ENCODE assay signal across 1 cellular context in the genomic region with DNA sequence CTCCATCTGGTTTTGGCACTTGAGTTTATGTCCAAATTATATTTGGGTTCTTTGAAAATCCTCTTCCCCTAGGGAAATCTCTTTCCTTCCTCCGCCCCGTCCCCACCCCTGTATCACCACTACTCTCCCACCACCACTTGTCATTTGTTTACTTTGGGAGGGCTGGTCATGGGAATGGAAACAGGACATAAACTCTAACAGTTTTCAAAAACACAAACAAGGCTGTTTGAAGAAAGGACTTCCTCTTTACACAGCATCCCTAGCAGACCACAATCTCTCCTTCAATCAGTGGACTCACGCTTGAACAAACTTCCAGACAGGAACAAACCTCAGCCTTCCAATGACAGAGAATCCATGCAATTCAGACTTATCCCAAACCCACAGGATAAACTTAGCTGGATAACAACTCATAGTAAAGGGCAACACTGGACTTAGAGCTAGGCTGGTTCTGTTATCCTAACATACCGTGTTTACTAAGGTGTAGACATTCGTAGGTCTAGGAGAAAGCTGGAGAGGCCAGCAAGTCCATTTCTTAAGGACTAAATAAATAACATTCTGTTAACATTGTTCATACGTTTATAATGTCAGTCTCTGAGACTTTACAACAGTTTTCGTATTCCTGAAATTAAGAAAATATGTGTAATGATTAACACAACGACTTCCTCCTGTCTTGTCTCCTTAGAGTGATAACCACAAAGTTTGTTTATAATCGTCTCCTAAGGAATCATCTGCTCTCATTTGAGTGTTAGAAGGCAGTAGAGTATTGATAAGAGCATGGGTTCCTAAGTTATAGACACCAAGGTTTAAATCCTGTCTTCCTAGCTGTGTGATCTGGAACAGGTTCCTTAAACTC.
TF ChIP-seq lines count a peak whose summit lies in the region.

No MANE protein-coding gene starts in this region.

TF ChIP-seq in HepG2, 621 proteins besides CTCF, POLR2A, EP300 and RAD21 (continued from another document and continues in another):
- TF ChIP-seq, protein P1, sequence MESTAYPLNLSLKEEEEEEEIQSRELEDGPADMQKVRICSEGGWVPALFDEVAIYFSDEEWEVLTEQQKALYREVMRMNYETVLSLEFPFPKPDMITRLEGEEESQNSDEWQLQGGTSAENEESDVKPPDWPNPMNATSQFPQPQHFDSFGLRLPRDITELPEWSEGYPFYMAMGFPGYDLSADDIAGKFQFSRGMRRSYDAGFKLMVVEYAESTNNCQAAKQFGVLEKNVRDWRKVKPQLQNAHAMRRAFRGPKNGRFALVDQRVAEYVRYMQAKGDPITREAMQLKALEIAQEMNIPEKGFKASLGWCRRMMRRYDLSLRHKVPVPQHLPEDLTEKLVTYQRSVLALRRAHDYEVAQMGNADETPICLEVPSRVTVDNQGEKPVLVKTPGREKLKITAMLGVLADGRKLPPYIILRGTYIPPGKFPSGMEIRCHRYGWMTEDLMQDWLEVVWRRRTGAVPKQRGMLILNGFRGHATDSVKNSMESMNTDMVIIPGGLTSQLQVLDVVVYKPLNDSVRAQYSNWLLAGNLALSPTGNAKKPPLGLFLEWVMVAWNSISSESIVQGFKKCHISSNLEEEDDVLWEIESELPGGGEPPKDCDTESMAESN (CRISPR knock-in tag; conservative IDR thresholded peaks at IDR 0.05): no peak; the same call in 1 of the 2 replicates
- TF ChIP-seq ZNF615 (CRISPR knock-in tag; IDR thresholded peaks at IDR 0.05; ENCODE audit: borderline replicate concordance) (peak; percentile 19; the same call in 1 of the 2 replicates), REPIN1 (CRISPR knock-in tag; IDR thresholded peaks at IDR 0.05; ENCODE audit: borderline replicate concordance, low read depth) (no peak), ZFP1 (CRISPR knock-in tag; IDR thresholded peaks at IDR 0.05) (peak; percentile 36; the same call in 1 of the 2 replicates), ZNF460 (CRISPR knock-in tag; IDR thresholded peaks at IDR 0.05; ENCODE audit: borderline replicate concordance) (peak; percentile 60; the same call in 1 of the 2 replicates), SIN3B (IDR thresholded peaks at IDR 0.05; ENCODE audit: low read length) (no peak), SOX6 (IDR thresholded peaks at IDR 0.05) (no peak), SOX6 (CRISPR knock-in tag; IDR thresholded peaks at IDR 0.05) (peak; percentile 96), SETDB1 (CRISPR knock-in tag; IDR thresholded peaks at IDR 0.05; ENCODE audit: borderline replicate concordance) (no peak), ZNF12 (CRISPR knock-in tag; IDR thresholded peaks at IDR 0.05) (peak; percentile 66; the same call in 1 of the 2 replicates), SRF (IDR thresholded peaks at IDR 0.05; ENCODE audit: low read depth, low read length) (0 out of 2 replicates have a peak, but pooled peaks have one; percentile 20), ZNF350 (CRISPR knock-in tag; IDR thresholded peaks at IDR 0.05; ENCODE audit: borderline replicate concordance, low read depth) (no peak; the same call in 1 of the 2 replicates), HNF4G (IDR thresholded peaks at IDR 0.05; ENCODE audit: borderline replicate concordance, low read depth, low read length) (0 out of 2 replicates have a peak, but pooled peaks have one; percentile 44), HNF4G (CRISPR knock-in tag; IDR thresholded peaks at IDR 0.05; ENCODE audit: borderline replicate concordance, low read depth) (peak; percentile 38; the same call in 1 of the 2 replicates), SP5 (CRISPR knock-in tag; IDR thresholded peaks at IDR 0.05; ENCODE audit: borderline replicate concordance, low read depth) (peak; percentile 96), SALL2 (CRISPR knock-in tag; IDR thresholded peaks at IDR 0.05) (peak; percentile 59; the same call in 1 of the 2 replicates), ZFP37 (CRISPR knock-in tag; IDR thresholded peaks at IDR 0.05; ENCODE audit: borderline replicate concordance) (peak; percentile 31; the same call in 1 of the 2 replicates), HDAC1 (CRISPR knock-in tag; IDR thresholded peaks at IDR 0.05) (peak; percentile 87), ZNF468 (CRISPR knock-in tag; IDR thresholded peaks at IDR 0.05) (no peak), ZNF749 (CRISPR knock-in tag; IDR thresholded peaks at IDR 0.05; ENCODE audit: borderline replicate concordance) (no peak), ZNF530 (CRISPR knock-in tag; IDR thresholded peaks at IDR 0.05; ENCODE audit: low read depth) (no peak), ERF (CRISPR knock-in tag; IDR thresholded peaks at IDR 0.05) (peak; percentile 94), ZNF792 (CRISPR knock-in tag; IDR thresholded peaks at IDR 0.05) (peak; percentile 88), ZFP90 (CRISPR knock-in tag; IDR thresholded peaks at IDR 0.05; ENCODE audit: borderline replicate concordance) (no peak; the same call in 1 of the 2 replicates), DNMT1 (CRISPR knock-in tag; IDR thresholded peaks at IDR 0.05) (no peak), ZBTB7A (CRISPR knock-in tag; IDR thresholded peaks at IDR 0.05) (no peak; the same call in 1 of the 2 replicates), SALL1 (CRISPR knock-in tag; IDR thresholded peaks at IDR 0.05) (peak; percentile 92; the same call in 1 of the 2 replicates), SNAPC2 (CRISPR knock-in tag; IDR thresholded peaks at IDR 0.05) (peak; percentile 80), ZMYM3 (CRISPR knock-in tag; IDR thresholded peaks at IDR 0.05) (peak; percentile 79; the same call in 1 of the 2 replicates)
- TF ChIP-seq, protein P2, sequence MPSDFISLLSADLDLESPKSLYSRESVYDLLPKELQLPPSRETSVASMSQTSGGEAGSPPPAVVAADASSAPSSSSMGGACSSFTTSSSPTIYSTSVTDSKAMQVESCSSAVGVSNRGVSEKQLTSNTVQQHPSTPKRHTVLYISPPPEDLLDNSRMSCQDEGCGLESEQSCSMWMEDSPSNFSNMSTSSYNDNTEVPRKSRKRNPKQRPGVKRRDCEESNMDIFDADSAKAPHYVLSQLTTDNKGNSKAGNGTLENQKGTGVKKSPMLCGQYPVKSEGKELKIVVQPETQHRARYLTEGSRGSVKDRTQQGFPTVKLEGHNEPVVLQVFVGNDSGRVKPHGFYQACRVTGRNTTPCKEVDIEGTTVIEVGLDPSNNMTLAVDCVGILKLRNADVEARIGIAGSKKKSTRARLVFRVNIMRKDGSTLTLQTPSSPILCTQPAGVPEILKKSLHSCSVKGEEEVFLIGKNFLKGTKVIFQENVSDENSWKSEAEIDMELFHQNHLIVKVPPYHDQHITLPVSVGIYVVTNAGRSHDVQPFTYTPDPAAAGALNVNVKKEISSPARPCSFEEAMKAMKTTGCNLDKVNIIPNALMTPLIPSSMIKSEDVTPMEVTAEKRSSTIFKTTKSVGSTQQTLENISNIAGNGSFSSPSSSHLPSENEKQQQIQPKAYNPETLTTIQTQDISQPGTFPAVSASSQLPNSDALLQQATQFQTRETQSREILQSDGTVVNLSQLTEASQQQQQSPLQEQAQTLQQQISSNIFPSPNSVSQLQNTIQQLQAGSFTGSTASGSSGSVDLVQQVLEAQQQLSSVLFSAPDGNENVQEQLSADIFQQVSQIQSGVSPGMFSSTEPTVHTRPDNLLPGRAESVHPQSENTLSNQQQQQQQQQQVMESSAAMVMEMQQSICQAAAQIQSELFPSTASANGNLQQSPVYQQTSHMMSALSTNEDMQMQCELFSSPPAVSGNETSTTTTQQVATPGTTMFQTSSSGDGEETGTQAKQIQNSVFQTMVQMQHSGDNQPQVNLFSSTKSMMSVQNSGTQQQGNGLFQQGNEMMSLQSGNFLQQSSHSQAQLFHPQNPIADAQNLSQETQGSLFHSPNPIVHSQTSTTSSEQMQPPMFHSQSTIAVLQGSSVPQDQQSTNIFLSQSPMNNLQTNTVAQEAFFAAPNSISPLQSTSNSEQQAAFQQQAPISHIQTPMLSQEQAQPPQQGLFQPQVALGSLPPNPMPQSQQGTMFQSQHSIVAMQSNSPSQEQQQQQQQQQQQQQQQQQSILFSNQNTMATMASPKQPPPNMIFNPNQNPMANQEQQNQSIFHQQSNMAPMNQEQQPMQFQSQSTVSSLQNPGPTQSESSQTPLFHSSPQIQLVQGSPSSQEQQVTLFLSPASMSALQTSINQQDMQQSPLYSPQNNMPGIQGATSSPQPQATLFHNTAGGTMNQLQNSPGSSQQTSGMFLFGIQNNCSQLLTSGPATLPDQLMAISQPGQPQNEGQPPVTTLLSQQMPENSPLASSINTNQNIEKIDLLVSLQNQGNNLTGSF (CRISPR knock-in tag; IDR thresholded peaks at IDR 0.05): no peak
- TF ChIP-seq, protein P3, sequence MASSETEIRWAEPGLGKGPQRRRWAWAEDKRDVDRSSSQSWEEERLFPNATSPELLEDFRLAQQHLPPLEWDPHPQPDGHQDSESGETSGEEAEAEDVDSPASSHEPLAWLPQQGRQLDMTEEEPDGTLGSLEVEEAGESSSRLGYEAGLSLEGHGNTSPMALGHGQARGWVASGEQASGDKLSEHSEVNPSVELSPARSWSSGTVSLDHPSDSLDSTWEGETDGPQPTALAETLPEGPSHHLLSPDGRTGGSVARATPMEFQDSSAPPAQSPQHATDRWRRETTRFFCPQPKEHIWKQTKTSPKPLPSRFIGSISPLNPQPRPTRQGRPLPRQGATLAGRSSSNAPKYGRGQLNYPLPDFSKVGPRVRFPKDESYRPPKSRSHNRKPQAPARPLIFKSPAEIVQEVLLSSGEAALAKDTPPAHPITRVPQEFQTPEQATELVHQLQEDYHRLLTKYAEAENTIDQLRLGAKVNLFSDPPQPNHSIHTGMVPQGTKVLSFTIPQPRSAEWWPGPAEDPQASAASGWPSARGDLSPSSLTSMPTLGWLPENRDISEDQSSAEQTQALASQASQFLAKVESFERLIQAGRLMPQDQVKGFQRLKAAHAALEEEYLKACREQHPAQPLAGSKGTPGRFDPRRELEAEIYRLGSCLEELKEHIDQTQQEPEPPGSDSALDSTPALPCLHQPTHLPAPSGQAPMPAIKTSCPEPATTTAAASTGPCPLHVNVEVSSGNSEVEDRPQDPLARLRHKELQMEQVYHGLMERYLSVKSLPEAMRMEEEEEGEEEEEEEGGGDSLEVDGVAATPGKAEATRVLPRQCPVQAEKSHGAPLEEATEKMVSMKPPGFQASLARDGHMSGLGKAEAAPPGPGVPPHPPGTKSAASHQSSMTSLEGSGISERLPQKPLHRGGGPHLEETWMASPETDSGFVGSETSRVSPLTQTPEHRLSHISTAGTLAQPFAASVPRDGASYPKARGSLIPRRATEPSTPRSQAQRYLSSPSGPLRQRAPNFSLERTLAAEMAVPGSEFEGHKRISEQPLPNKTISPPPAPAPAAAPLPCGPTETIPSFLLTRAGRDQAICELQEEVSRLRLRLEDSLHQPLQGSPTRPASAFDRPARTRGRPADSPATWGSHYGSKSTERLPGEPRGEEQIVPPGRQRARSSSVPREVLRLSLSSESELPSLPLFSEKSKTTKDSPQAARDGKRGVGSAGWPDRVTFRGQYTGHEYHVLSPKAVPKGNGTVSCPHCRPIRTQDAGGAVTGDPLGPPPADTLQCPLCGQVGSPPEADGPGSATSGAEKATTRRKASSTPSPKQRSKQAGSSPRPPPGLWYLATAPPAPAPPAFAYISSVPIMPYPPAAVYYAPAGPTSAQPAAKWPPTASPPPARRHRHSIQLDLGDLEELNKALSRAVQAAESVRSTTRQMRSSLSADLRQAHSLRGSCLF (CRISPR knock-in tag; IDR thresholded peaks at IDR 0.05; ENCODE audit: borderline replicate concordance): no peak
- TF ChIP-seq, protein P4, sequence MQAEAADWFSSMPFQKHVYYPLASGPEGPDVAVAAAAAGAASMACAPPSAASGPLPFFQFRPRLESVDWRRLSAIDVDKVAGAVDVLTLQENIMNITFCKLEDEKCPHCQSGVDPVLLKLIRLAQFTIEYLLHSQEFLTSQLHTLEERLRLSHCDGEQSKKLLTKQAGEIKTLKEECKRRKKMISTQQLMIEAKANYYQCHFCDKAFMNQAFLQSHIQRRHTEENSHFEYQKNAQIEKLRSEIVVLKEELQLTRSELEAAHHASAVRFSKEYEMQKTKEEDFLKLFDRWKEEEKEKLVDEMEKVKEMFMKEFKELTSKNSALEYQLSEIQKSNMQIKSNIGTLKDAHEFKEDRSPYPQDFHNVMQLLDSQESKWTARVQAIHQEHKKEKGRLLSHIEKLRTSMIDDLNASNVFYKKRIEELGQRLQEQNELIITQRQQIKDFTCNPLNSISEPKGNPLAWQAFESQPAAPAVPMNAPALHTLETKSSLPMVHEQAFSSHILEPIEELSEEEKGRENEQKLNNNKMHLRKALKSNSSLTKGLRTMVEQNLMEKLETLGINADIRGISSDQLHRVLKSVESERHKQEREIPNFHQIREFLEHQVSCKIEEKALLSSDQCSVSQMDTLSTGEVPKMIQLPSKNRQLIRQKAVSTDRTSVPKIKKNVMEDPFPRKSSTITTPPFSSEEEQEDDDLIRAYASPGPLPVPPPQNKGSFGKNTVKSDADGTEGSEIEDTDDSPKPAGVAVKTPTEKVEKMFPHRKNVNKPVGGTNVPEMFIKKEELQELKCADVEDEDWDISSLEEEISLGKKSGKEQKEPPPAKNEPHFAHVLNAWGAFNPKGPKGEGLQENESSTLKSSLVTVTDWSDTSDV (CRISPR knock-in tag; IDR thresholded peaks at IDR 0.05): no peak
- TF ChIP-seq, protein P5, sequence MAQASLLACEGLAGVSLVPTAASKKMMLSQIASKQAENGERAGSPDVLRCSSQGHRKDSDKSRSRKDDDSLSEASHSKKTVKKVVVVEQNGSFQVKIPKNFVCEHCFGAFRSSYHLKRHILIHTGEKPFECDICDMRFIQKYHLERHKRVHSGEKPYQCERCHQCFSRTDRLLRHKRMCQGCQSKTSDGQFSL (CRISPR knock-in tag; IDR thresholded peaks at IDR 0.05): no peak
- TF ChIP-seq, protein P6, sequence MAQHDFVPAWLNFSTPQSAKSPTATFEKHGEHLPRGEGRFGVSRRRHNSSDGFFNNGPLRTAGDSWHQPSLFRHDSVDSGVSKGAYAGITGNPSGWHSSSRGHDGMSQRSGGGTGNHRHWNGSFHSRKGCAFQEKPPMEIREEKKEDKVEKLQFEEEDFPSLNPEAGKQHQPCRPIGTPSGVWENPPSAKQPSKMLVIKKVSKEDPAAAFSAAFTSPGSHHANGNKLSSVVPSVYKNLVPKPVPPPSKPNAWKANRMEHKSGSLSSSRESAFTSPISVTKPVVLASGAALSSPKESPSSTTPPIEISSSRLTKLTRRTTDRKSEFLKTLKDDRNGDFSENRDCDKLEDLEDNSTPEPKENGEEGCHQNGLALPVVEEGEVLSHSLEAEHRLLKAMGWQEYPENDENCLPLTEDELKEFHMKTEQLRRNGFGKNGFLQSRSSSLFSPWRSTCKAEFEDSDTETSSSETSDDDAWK (CRISPR knock-in tag; IDR thresholded peaks at IDR 0.05): no peak
- TF ChIP-seq, protein P7, sequence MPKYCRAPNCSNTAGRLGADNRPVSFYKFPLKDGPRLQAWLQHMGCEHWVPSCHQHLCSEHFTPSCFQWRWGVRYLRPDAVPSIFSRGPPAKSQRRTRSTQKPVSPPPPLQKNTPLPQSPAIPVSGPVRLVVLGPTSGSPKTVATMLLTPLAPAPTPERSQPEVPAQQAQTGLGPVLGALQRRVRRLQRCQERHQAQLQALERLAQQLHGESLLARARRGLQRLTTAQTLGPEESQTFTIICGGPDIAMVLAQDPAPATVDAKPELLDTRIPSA (CRISPR knock-in tag; IDR thresholded peaks at IDR 0.05; ENCODE audit: borderline replicate concordance): no peak
- TF ChIP-seq, protein P8, sequence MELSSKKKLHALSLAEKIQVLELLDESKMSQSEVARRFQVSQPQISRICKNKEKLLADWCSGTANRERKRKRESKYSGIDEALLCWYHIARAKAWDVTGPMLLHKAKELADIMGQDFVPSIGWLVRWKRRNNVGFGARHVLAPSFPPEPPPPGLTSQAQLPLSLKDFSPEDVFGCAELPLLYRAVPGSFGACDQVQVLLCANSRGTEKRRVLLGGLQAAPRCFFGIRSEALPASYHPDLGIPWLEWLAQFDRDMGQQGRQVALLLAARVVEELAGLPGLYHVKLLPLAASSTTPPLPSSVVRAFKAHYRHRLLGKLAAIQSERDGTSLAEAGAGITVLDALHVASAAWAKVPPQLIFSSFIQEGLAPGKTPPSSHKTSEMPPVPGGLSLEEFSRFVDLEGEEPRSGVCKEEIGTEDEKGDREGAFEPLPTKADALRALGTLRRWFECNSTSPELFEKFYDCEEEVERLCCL (CRISPR knock-in tag; IDR thresholded peaks at IDR 0.05; ENCODE audit: borderline replicate concordance): no peak; the same call in 1 of the 2 replicates
